9 cellular contexts compared by ENCODE assay signal in the genomic region with DNA sequence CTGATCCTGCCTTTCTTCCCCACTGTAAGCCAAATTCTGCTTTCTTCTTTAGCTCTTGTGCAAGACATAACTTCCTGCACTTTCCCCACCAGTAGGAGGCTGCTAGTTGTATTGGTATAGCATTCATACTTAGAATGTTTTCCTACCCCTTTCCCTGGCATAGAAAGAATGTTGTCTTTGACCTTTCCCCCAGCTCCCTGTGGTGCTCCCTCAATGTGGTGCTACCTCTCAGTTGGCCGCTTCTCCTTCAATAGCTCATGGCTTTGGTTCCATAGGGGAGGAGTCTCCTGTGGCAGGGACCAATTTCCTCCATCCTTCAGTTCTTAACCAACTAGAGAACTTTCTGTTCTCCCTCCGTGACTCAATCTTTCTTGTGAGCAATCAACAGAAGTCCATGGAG.
DNase-seq lines count a peak whose midpoint lies in the region; ATAC-seq lines count a peak whose summit lies in the region.
"Had no signal": no experiment of that assay in that cellular context is flagged by ENCODE, and none has a peak within 500 bp of the region (broad histone marks: within the 10 kb centered on the region; RNA-seq: fewer than 3 reads in every experiment).

No MANE protein-coding gene starts in this region.

- H3K27me3 Mint-ChIP-seq in stimulated activated naive CD8-positive, alpha-beta T cell treated with anti-CD3 and anti-CD28 coated beads, Interleukin-15, amount 100 ng/mL, for 72 hours, result no peaks in the 10 kb centered on the region

- peaks cover 80% of the 10 kb centered on the region for H3K4me1 Mint-ChIP-seq in stimulated activated naive CD8-positive, alpha-beta T cell treated with anti-CD3 and anti-CD28 coated beads, Interleukin-15, amount 100 ng/mL, for 72 hours

- intact Hi-C loops in Right ventricle myocardium superior (cut with DNase I) (no loop called here), Right ventricle myocardium inferior (cut with DNase I) (no loop called here)

- no peak for DNase-seq in Right ventricle myocardium superior
- DNase-seq in Right ventricle myocardium inferior (ENCODE audit: missing footprints), result no peak
- peak; percentile 45 for DNase-seq in astrocyte of the hippocampus (ENCODE audit: low read depth, low spot score)
- no peak for DNase-seq in stimulated activated naive CD8-positive, alpha-beta T cell treated with anti-CD3 and anti-CD28 coated beads, Interleukin-15, amount 100 ng/mL, for 72 hours
- DNase-seq in SHP77 (lab: John Stamatoyannopoulos, UW), result no peak
- no peak for DNase-seq in T-helper 2 cell
- DNase-seq in COR-L47 (lab: John Stamatoyannopoulos, UW), result no peak
- DNase-seq: DND-41 had no signal

- H3K9me3 Mint-ChIP-seq in stimulated activated naive CD8-positive, alpha-beta T cell treated with anti-CD3 and anti-CD28 coated beads, Interleukin-15, amount 100 ng/mL, for 72 hours, result peaks cover 0 to 5% of the 10 kb centered on the region in 2 donors

- H3K27ac Mint-ChIP-seq in stimulated activated naive CD8-positive, alpha-beta T cell treated with anti-CD3 and anti-CD28 coated beads, Interleukin-15, amount 100 ng/mL, for 72 hours, result peak overlapping the region in 1 of 2 donors; percentile 35

- ATAC-seq in Right ventricle myocardium superior (ENCODE audit: poor library complexity) (peak; percentile 43), Right ventricle myocardium inferior (no peak), HG03103 (IDR thresholded peaks at IDR 0.05; ENCODE audit: low read depth, unreplicated experiment) (peak; percentile 19)
- ATAC-seq in stimulated activated naive CD8-positive, alpha-beta T cell treated with anti-CD3 and anti-CD28 coated beads, Interleukin-15, amount 100 ng/mL, for 72 hours, result peak; percentile 10

- H3K4me3 Mint-ChIP-seq in stimulated activated naive CD8-positive, alpha-beta T cell treated with anti-CD3 and anti-CD28 coated beads, Interleukin-15, amount 100 ng/mL, for 72 hours, result peak overlapping the region; percentile 1 to 42
